Comparison of ENCODE assay signal across 12 cellular contexts in genomic region chr12:72570601-72571000, GRCh38.
A peak's percentile ranks its signal among the peaks of the same experiment; 100 is the strongest.
DNase-seq lines count a peak whose midpoint lies in the region; ATAC-seq, FAIRE-seq and TF ChIP-seq lines count a peak whose summit lies in the region.
"Had no signal": no experiment of that assay in that cellular context is flagged by ENCODE, and none has a peak within 500 bp of the region (broad histone marks: within the 10 kb centered on the region; RNA-seq: fewer than 3 reads in every experiment).

No MANE protein-coding gene starts in this region.

- H3K79me2 ChIP-seq in PC-3 (ENCODE audit: low read length): no peaks in the 10 kb centered on the region

- CTCF ChIA-PET in PC-3 (lab: Charles Lee) (no interaction called here), T-cell (lab: Charles Lee) (interaction anchor here in 1 of 2 donors (0.7 kb wide), 1 partner anchor 74 kb away, joined by 11 read pairs; no protein-coding TSS in a partner anchor)

- H3K36me3 ChIP-seq in PC-3 (ENCODE audit: low read depth, low read length) (no peaks in the 10 kb centered on the region; the same call in 1 of the 2 replicates), kidney (ENCODE audit: control insufficient read depth in 1 of 2, insufficient read depth in 2 of 2, low read length in 2 of 2) (no peaks in the 10 kb centered on the region), pancreas (no peaks in the 10 kb centered on the region)

- POLR2A ChIA-PET in PC-3 (lab: Charles Lee; ENCODE audit: unreplicated experiment): no interaction called here
- POLR2A ChIA-PET in T-cell (lab: Charles Lee): no interaction called here

- H3K27me3 ChIP-seq in PC-3 (ENCODE audit: low read length) (no peaks in the 10 kb centered on the region), pancreas (no peaks in the 10 kb centered on the region)

- TF ChIP-seq CTCF in PC-3 (conservative IDR thresholded peaks at IDR 0.05; ENCODE audit: low read depth, low read length) (peak; percentile 66), kidney (IDR thresholded peaks at IDR 0.05; ENCODE audit: borderline replicate concordance, extremely low read depth, insufficient read depth) (peak; percentile 40), pancreas (IDR thresholded peaks at IDR 0.05) (no peak)

- H3F3A ChIP-seq in PC-3 (ENCODE audit: low read length, unreplicated experiment): no peaks in the 10 kb centered on the region

- FAIRE-seq in kidney (lab: Jason Lieb, UNC) (no peak), pancreas (lab: Jason Lieb, UNC) (no peak)
- FAIRE-seq: G401.6, islet of Langerhans had no signal

- H3K4me1 ChIP-seq in PC-3 (ENCODE audit: insufficient read depth, low read length) (no peaks in the 10 kb centered on the region), kidney (ENCODE audit: control insufficient read depth in 1 of 2, insufficient read depth in 1 of 2, low read depth in 1 of 2, low read length in 2 of 2) (no peaks in the 10 kb centered on the region), pancreas (no peaks in the 10 kb centered on the region)

- DNase-seq in Daoy (ENCODE audit: low read depth): peak; percentile 30
- DNase-seq in PC-3: peak; percentile 30
- no peak for DNase-seq in kidney
- no peak for DNase-seq in T-cell
- DNase-seq in pancreas: no peak
- DNase-seq: activated T-cell treated with anti-CD3 and anti-CD28 coated beads for 4 hours had no signal

- H3K4me2 ChIP-seq in PC-3 (ENCODE audit: low read length): no peak overlapping the region

- ATAC-seq in HG02885 (IDR thresholded peaks at IDR 0.05; ENCODE audit: poor library complexity, unreplicated experiment) (peak; percentile 57), PC-3 (no peak), GM21367 (IDR thresholded peaks at IDR 0.05; ENCODE audit: unreplicated experiment) (no peak), GM18517 (IDR thresholded peaks at IDR 0.05; ENCODE audit: unreplicated experiment) (no peak), T-cell (replicated peaks in 1 of 4) (no peak), pancreas (no peak)
- ATAC-seq: Right ventricle myocardium inferior had no signal

- H3K9ac ChIP-seq in PC-3 (ENCODE audit: low read length) (no peak overlapping the region), kidney (ENCODE audit: low read length in 2 of 2) (no peak overlapping the region)

- H3K9me3 Mint-ChIP-seq in T-cell: peaks cover 0 to 5% (median 0%) of the 10 kb centered on the region in 3 donors

- no peaks in the 10 kb centered on the region for H3K27me3 Mint-ChIP-seq in T-cell

- no peak overlapping the region for H3K27ac Mint-ChIP-seq in T-cell

- no peak overlapping the region for H2AFZ ChIP-seq in PC-3 (ENCODE audit: low read length)

- H3K9me2 ChIP-seq in PC-3 (replicated peaks; ENCODE audit: low read length): no peaks in the 10 kb centered on the region

- no peaks in the 10 kb centered on the region for H3K4me1 Mint-ChIP-seq in T-cell

- no peak overlapping the region for H3K4me3 Mint-ChIP-seq in T-cell

- H4K20me1 ChIP-seq in PC-3 (ENCODE audit: low read length): no peaks in the 10 kb centered on the region

- no TSS peak for BruUV-seq in PC-3 (replicated peaks; lab: Mats Ljungman, UMichigan)

- H3K4me3 ChIP-seq in PC-3 (ENCODE audit: low read length) (no peak overlapping the region), kidney (ENCODE audit: low read length in 2 of 2) (no peak overlapping the region), pancreas (no peak overlapping the region)

- H3K9me3 ChIP-seq in PC-3 (ENCODE audit: low read length): no peaks in the 10 kb centered on the region
- H3K9me3 ChIP-seq in kidney (ENCODE audit: control insufficient read depth in 1 of 2, low read length in 2 of 2): no peaks in the 10 kb centered on the region
- no peaks in the 10 kb centered on the region for H3K9me3 ChIP-seq in pancreas

- 84% methylated on average over 7 of the region's 7 CpGs for WGBS in pancreas, 2 donors

- H3K27ac ChIP-seq in PC-3 (ENCODE audit: low read length) (no peak overlapping the region), kidney (ENCODE audit: low read depth in 2 of 2, low read length in 2 of 2) (no peak overlapping the region), pancreas (no peak overlapping the region)

- H3K36me3 Mint-ChIP-seq in T-cell: no peaks in the 10 kb centered on the region

- intact Hi-C loops in PC-3 (cut with micrococcal nuclease) (no loop called here), kidney (cut with DNase I) (no loop called here), pancreas (cut with DNase I) (no loop called here)

Comparison
In these comparisons a context has a peak if more than half of its experiments do, and no peak if none do; other contexts are left out.
1. DNase-seq: peak in Daoy (single experiment) and PC-3 (single experiment); none in kidney (single experiment), T-cell (0 of 34) and pancreas (0 of 6).
2. CTCF ChIP-seq: peak in PC-3 (single experiment) and kidney (single experiment); none in pancreas (0 of 4).